13 cellular contexts compared by ENCODE assay signal in the genomic region with DNA sequence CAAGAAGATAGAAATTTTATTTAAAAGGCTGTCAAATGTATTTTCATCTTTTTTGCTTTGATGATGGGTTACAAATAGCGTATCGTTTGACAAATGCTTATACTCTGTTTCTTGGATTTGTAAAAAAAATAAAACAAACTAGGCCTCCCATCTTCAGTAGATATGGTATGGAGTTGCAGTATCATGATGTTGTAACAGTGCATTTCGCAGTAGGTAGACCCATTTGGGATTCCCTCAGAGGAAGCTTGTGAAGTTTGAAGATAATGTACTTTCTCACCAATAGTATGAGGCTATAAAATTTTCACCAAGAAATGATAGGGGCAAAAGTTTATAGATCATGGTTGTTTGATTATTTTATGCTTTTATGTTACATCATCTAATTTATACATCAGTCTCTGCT. TPM values are rescaled to one million over a fixed set of nuclear protein-coding genes. Genes with fewer than 3 reads are reported as not detected.
DNase-seq lines count a peak whose midpoint lies in the region; ATAC-seq and TF ChIP-seq lines count a peak whose summit lies in the region.
"Had no signal": no experiment of that assay in that cellular context is flagged by ENCODE, and none has a peak within 500 bp of the region (broad histone marks: within the 10 kb centered on the region; RNA-seq: fewer than 3 reads in every experiment).

No MANE protein-coding gene starts in this region.

- H3K79me2 ChIP-seq in DND-41 (ENCODE audit: insufficient read depth, low read length): peaks cover 100% of the 10 kb centered on the region

- H3K4me2 ChIP-seq in BLaER1 (peak overlapping the region; percentile 54; the same call in 1 of the 2 replicates), DND-41 (ENCODE audit: insufficient read depth, low read length) (peak overlapping the region; percentile 47)

- H3K4me3 ChIP-seq in BLaER1: no peak overlapping the region
- no peak overlapping the region for H3K4me3 ChIP-seq in DND-41 (ENCODE audit: low read depth in 1 of 2, low read length in 2 of 2)
- no peak overlapping the region for H3K4me3 ChIP-seq in muscle layer of duodenum (ENCODE audit: low read depth in 1 of 2, low read length in 2 of 2)
- H3K4me3 ChIP-seq: suprapubic skin had no signal

- no peaks in the 10 kb centered on the region for H3K9me3 Mint-ChIP-seq in activated T-helper 2 cell treated with anti-CD3 and anti-CD28 coated beads, Interferon-gamma antibody, Interleukin-2, Interleukin-4, amounts not matched to agents 10 μg/mL and 5 μg/mL and 100 μg/mL, durations not matched to agents 14 hours and 24 hours and 36 hours

- ATAC-seq in DND-41 (ENCODE audit: insufficient read depth, low read depth) (no peak), GM18861 (IDR thresholded peaks at IDR 0.05; ENCODE audit: unreplicated experiment) (no peak)

- H3K4me3 Mint-ChIP-seq in activated T-helper 2 cell treated with anti-CD3 and anti-CD28 coated beads, Interferon-gamma antibody, Interleukin-2, Interleukin-4, amounts not matched to agents 10 μg/mL and 5 μg/mL and 100 μg/mL, durations not matched to agents 14 hours and 24 hours and 36 hours (ENCODE audit: low read depth): peak overlapping the region; percentile 45

- TF ChIP-seq CTCF in DND-41 (IDR thresholded peaks at IDR 0.05; ENCODE audit: borderline replicate concordance, extremely low read depth, low read length, poor library complexity, severe bottlenecking): no peak

- no peaks in the 10 kb centered on the region for H3K9me3 ChIP-seq in BLaER1
- H3K9me3 ChIP-seq in DND-41 (ENCODE audit: insufficient read depth, low read length, severe bottlenecking): no peaks in the 10 kb centered on the region
- H3K9me3 ChIP-seq in muscle layer of duodenum (ENCODE audit: control insufficient read depth in 1 of 2, low read length in 2 of 2): no peaks in the 10 kb centered on the region
- H3K9me3 ChIP-seq: breast epithelium, suprapubic skin had no signal

- intact Hi-C loops in activated T-helper 2 cell treated with anti-CD3 and anti-CD28 coated beads, Interferon-gamma antibody, Interleukin-2, Interleukin-4, amounts not matched to agents 10 μg/mL and 5 μg/mL and 100 μg/mL, durations not matched to agents 14 hours and 24 hours and 36 hours (cut with micrococcal nuclease): loop anchor here (1.0 kb wide), 1 partner anchor 8 kb away; no protein-coding TSS in a partner anchor

- peaks cover 68% of the 10 kb centered on the region for H3K4me1 Mint-ChIP-seq in activated T-helper 2 cell treated with anti-CD3 and anti-CD28 coated beads, Interferon-gamma antibody, Interleukin-2, Interleukin-4, amounts not matched to agents 10 μg/mL and 5 μg/mL and 100 μg/mL, durations not matched to agents 14 hours and 24 hours and 36 hours (ENCODE audit: low read depth)

- H3K27me3 Mint-ChIP-seq in activated T-helper 2 cell treated with anti-CD3 and anti-CD28 coated beads, Interferon-gamma antibody, Interleukin-2, Interleukin-4, amounts not matched to agents 10 μg/mL and 5 μg/mL and 100 μg/mL, durations not matched to agents 14 hours and 24 hours and 36 hours (ENCODE audit: low read depth): no peaks in the 10 kb centered on the region

- H3K9ac ChIP-seq in BLaER1 (no peak overlapping the region), DND-41 (ENCODE audit: low read depth, low read length) (no peak overlapping the region)

- no peak overlapping the region for H2AFZ ChIP-seq in DND-41 (ENCODE audit: low read depth, low read length)

- DNase-seq in DND-41: no peak
- no peak for DNase-seq in activated T-helper 2 cell treated with anti-CD3 and anti-CD28 coated beads, Interferon-gamma antibody, Interleukin-2, Interleukin-4, amounts not matched to agents 10 μg/mL and 5 μg/mL and 100 μg/mL, durations not matched to agents 14 hours and 24 hours and 36 hours (ENCODE audit: low spot score)
- DNase-seq in NCI-H345 treated with DMSO at 0.1 percent for 48 hours (lab: John Stamatoyannopoulos, UW; ENCODE audit: unreplicated experiment): no peak
- no peak for DNase-seq in HK-2 (ENCODE audit: unreplicated experiment)
- no peak for DNase-seq in nucleus accumbens (lab: John Stamatoyannopoulos, UW)
- DNase-seq: NCI-H446, retina had no signal

- H3K36me3 Mint-ChIP-seq in activated T-helper 2 cell treated with anti-CD3 and anti-CD28 coated beads, Interferon-gamma antibody, Interleukin-2, Interleukin-4, amounts not matched to agents 10 μg/mL and 5 μg/mL and 100 μg/mL, durations not matched to agents 14 hours and 24 hours and 36 hours (ENCODE audit: low read depth): peaks cover 4% of the 10 kb centered on the region

- H3K27me3 ChIP-seq in BLaER1: no peaks in the 10 kb centered on the region
- no peaks in the 10 kb centered on the region for H3K27me3 ChIP-seq in DND-41 (ENCODE audit: insufficient read depth, low read length, poor library complexity)
- no peaks in the 10 kb centered on the region for H3K27me3 ChIP-seq in muscle layer of duodenum (ENCODE audit: low read depth, low read length)
- H3K27me3 ChIP-seq: breast epithelium, suprapubic skin had no signal

- peaks cover 56% of the 10 kb centered on the region for H3K4me1 ChIP-seq in BLaER1
- peaks cover 94% of the 10 kb centered on the region for H3K4me1 ChIP-seq in DND-41 (ENCODE audit: insufficient read depth, low read length)
- H3K4me1 ChIP-seq in muscle layer of duodenum (ENCODE audit: control insufficient read depth in 1 of 2, insufficient read depth in 2 of 2, low read length in 2 of 2): peaks cover 33 to 76% of the 10 kb centered on the region in 2 donors

- peak overlapping the region; percentile 66 for H3K27ac Mint-ChIP-seq in activated T-helper 2 cell treated with anti-CD3 and anti-CD28 coated beads, Interferon-gamma antibody, Interleukin-2, Interleukin-4, amounts not matched to agents 10 μg/mL and 5 μg/mL and 100 μg/mL, durations not matched to agents 14 hours and 24 hours and 36 hours

- H4K20me1 ChIP-seq in BLaER1: peaks cover 97% of the 10 kb centered on the region
- peaks cover 82% of the 10 kb centered on the region for H4K20me1 ChIP-seq in DND-41 (ENCODE audit: insufficient read depth, low read length)

- no peaks in the 10 kb centered on the region for H3K36me3 ChIP-seq in BLaER1
- 0 out of 2 replicates have a peak, but pooled peaks cover 5% of the 10 kb centered on the region for H3K36me3 ChIP-seq in DND-41 (ENCODE audit: insufficient read depth, low read length)
- H3K36me3 ChIP-seq in muscle layer of duodenum (ENCODE audit: control insufficient read depth in 1 of 2, insufficient read depth in 2 of 2, low read length in 2 of 2): no peaks in the 10 kb centered on the region
- H3K36me3 ChIP-seq: breast epithelium, suprapubic skin had no signal

- no peak overlapping the region for H3K27ac ChIP-seq in BLaER1
- no peak overlapping the region for H3K27ac ChIP-seq in DND-41 (ENCODE audit: low read length)
- H3K27ac ChIP-seq in muscle layer of duodenum (ENCODE audit: low read length): peak overlapping the region; percentile 52
- H3K27ac ChIP-seq: epithelial cell of prostate had no signal

RNA-seq across cellular contexts. Expression of a gene that starts 10.7 kb away (rescaled TPM):
- total RNA-seq in activated T-helper 2 cell treated with anti-CD3 and anti-CD28 coated beads, Interferon-gamma antibody, Interleukin-2, Interleukin-4, amounts not matched to agents 10 μg/mL and 5 μg/mL and 100 μg/mL, durations not matched to agents 14 hours and 24 hours and 36 hours: 230 and 244 TPM in 2 replicates
